ENCODE assay signal across 23 cellular contexts in genomic region chr18:23459530-23459921, GRCh38. TPM values are rescaled to one million over a fixed set of nuclear protein-coding genes. Genes with fewer than 3 reads are reported as not detected.
DNase-seq lines count a peak whose midpoint lies in the region; ATAC-seq, FAIRE-seq and TF ChIP-seq lines count a peak whose summit lies in the region.
"Had no signal": no experiment of that assay in that cellular context is flagged by ENCODE, and none has a peak within 500 bp of the region (broad histone marks: within the 10 kb centered on the region; RNA-seq: fewer than 3 reads in every experiment).

No MANE protein-coding gene starts in this region.

- H3K27me3 Mint-ChIP-seq in CD4-positive, alpha-beta T cell, result no peaks in the 10 kb centered on the region
- H3K27me3 Mint-ChIP-seq in HFFc6 (ENCODE audit: insufficient read depth) (no peaks in the 10 kb centered on the region), naive B cell (no peaks in the 10 kb centered on the region)
- H3K27me3 Mint-ChIP-seq: activated B cell treated with CpG ODN at 0.5 μM for 24 hours had no signal

- no peaks in the 10 kb centered on the region for H3K9me3 Mint-ChIP-seq in CD4-positive, alpha-beta T cell
- no peaks in the 10 kb centered on the region for H3K9me3 Mint-ChIP-seq in HFFc6
- H3K9me3 Mint-ChIP-seq in naive B cell, result no peaks in the 10 kb centered on the region
- H3K9me3 Mint-ChIP-seq: activated B cell treated with CpG ODN at 0.5 μM for 24 hours had no signal

- no peaks in the 10 kb centered on the region for H3K27me3 ChIP-seq in CD4-positive, alpha-beta T cell (ENCODE audit: control insufficient read depth, insufficient read depth, low read length)
- no peaks in the 10 kb centered on the region for H3K27me3 ChIP-seq in breast epithelium
- H3K27me3 ChIP-seq: brain microvascular endothelial cell, left lung, sigmoid colon had no signal

- intact Hi-C loops in CD4-positive, alpha-beta T cell (cut with DNase I, micrococcal nuclease), result no loop called here
- intact Hi-C loops in breast epithelium (cut with DNase I; ENCODE audit: low total_unique reads), result no loop called here
- intact Hi-C loops in kidney (cut with DNase I), result no loop called here

- CTCF ChIA-PET in CD4-positive, alpha-beta T cell (lab: Charles Lee), result interaction anchor here (0.5 kb wide), 1 partner anchor 312 kb away, joined by 3 read pairs; no protein-coding TSS in a partner anchor

- H3K27ac Mint-ChIP-seq in CD4-positive, alpha-beta T cell, result peak overlapping the region; percentile 54
- H3K27ac Mint-ChIP-seq in HFFc6 (0 out of 2 replicates have a peak overlapping the region, but pooled peaks have one; percentile 6), naive B cell (peak overlapping the region in 3 of 6 donors; percentile 27 to 84 (median 58))
- H3K27ac Mint-ChIP-seq: activated B cell treated with CpG ODN at 0.5 μM for 24 hours had no signal

- TF ChIP-seq CTCF in CD4-positive, alpha-beta T cell (IDR thresholded peaks at IDR 0.05), result no peak
- TF ChIP-seq CTCF in HFFc6 (IDR thresholded peaks at IDR 0.05) (no peak), coronary artery (IDR thresholded peaks at IDR 0.05) (no peak), breast epithelium (IDR thresholded peaks at IDR 0.05) (no peak), kidney (IDR thresholded peaks at IDR 0.05; ENCODE audit: borderline replicate concordance, extremely low read depth, insufficient read depth) (no peak)

- no peak overlapping the region for H3K4me3 Mint-ChIP-seq in CD4-positive, alpha-beta T cell
- H3K4me3 Mint-ChIP-seq in HFFc6 (no peak overlapping the region), naive B cell (peak overlapping the region in 5 of 8 donors; percentile 13 to 77 (median 55))

- ATAC-seq in CD4-positive, alpha-beta T cell (ENCODE audit: poor library complexity), result no peak
- no peak for ATAC-seq in naive B cell (ENCODE audit: low read depth in 2 of 2)

- DNase-seq in CD4-positive, alpha-beta T cell, result no peak
- no peak for DNase-seq in HFFc6
- no peak for DNase-seq in coronary artery (ENCODE audit: low spot score)
- no peak for DNase-seq in naive B cell
- no peak for DNase-seq in breast epithelium (ENCODE audit: low spot score in 2 of 2)
- no peak for DNase-seq in AG20443 (ENCODE audit: low spot score)
- DNase-seq in kidney, result no peak
- DNase-seq: activated B cell treated with CpG ODN at 0.5 μM for 24 hours; activated CD4-positive, alpha-beta T cell treated with anti-CD3 and anti-CD28 coated beads, Interleukin-2, amount 50 U/mL, for 1 hour; activated naive CD4-positive, alpha-beta T cell; activated T-cell treated with anti-CD3 and anti-CD28 coated beads, Interleukin-2, amount 50 U/mL, for 48 hours; brain microvascular endothelial cell; C1 segment of cervical spinal cord; effector memory CD4-positive, alpha-beta T cell; EL; left lung; mesendoderm; NCI-H2029 treated with DMSO at 0.1 percent for 48 hours; occipital lobe; sigmoid colon; stimulated activated CD4-positive, alpha-beta T cell treated with anti-CD3 and anti-CD28 coated beads, Interleukin-4, amount 100 ng/mL, for 24 hours; T-helper 1 cell had no signal

- H3K27ac ChIP-seq in CD4-positive, alpha-beta T cell (ENCODE audit: low read depth, low read length), result no peak overlapping the region
- H3K27ac ChIP-seq in coronary artery, result no peak overlapping the region
- no peak overlapping the region for H3K27ac ChIP-seq in breast epithelium
- H3K27ac ChIP-seq in kidney (ENCODE audit: low read depth in 2 of 2, low read length in 2 of 2), result peak overlapping the region in 1 of 2 donors; percentile 20
- H3K27ac ChIP-seq: brain microvascular endothelial cell, prostate gland, sigmoid colon had no signal

- POLR2A ChIA-PET in CD4-positive, alpha-beta T cell (lab: Charles Lee), result no interaction called here

- no peak overlapping the region for H3K9ac ChIP-seq in kidney (ENCODE audit: low read length in 2 of 2)

- H3K4me3 ChIP-seq in coronary artery, result peak overlapping the region; percentile 21
- no peak overlapping the region for H3K4me3 ChIP-seq in breast epithelium
- H3K4me3 ChIP-seq in kidney (ENCODE audit: low read length in 2 of 2), result peak overlapping the region in 1 of 2 donors; percentile 42
- H3K4me3 ChIP-seq: left lung, prostate gland, sigmoid colon had no signal

- no peaks in the 10 kb centered on the region for H3K9me3 ChIP-seq in CD4-positive, alpha-beta T cell (ENCODE audit: control insufficient read depth, low read length)
- H3K9me3 ChIP-seq in breast epithelium, result no peaks in the 10 kb centered on the region
- no peaks in the 10 kb centered on the region for H3K9me3 ChIP-seq in kidney (ENCODE audit: control insufficient read depth in 1 of 2, low read length in 2 of 2)
- H3K9me3 ChIP-seq: left lung, prostate gland, sigmoid colon had no signal

- H3K36me3 ChIP-seq in breast epithelium, result no peaks in the 10 kb centered on the region
- peaks cover 13 to 24% of the 10 kb centered on the region in 2 donors for H3K36me3 ChIP-seq in kidney (ENCODE audit: control insufficient read depth in 1 of 2, insufficient read depth in 2 of 2, low read length in 2 of 2)

- peaks cover 68% of the 10 kb centered on the region for H3K36me3 Mint-ChIP-seq in CD4-positive, alpha-beta T cell (ENCODE audit: low read depth)
- H3K36me3 Mint-ChIP-seq in HFFc6 (ENCODE audit: low read depth), result peaks cover 24% of the 10 kb centered on the region
- H3K36me3 Mint-ChIP-seq in naive B cell, result peaks cover 15 to 21% of the 10 kb centered on the region in 2 donors

- no peak for FAIRE-seq in kidney (lab: Jason Lieb, UNC)

- no peak for TF ChIP-seq POLR2A in breast epithelium (IDR thresholded peaks at IDR 0.05)

- H3K4me1 ChIP-seq in breast epithelium (no peaks in the 10 kb centered on the region), kidney (ENCODE audit: control insufficient read depth in 1 of 2, insufficient read depth in 1 of 2, low read depth in 1 of 2, low read length in 2 of 2) (peaks cover 12 to 31% of the 10 kb centered on the region in 2 donors)

- peaks cover 69% of the 10 kb centered on the region for H3K4me1 Mint-ChIP-seq in CD4-positive, alpha-beta T cell (ENCODE audit: low read depth)
- H3K4me1 Mint-ChIP-seq in HFFc6 (ENCODE audit: low read depth) (peaks cover 51% of the 10 kb centered on the region), naive B cell (peaks cover 53 to 73% (median 67%) of the 10 kb centered on the region in 3 donors)

RNA-seq across cellular contexts. Expression of gene RIOK3, which starts 6.4 kb away (rescaled TPM):
- total RNA-seq in CD4-positive, alpha-beta T cell, result 100 to 1,000 TPM; 151 to 153 TPM
- 10 to 100 TPM; 37.9 to 46.1 (median 42.4) TPM for total RNA-seq in HFFc6 (2021; fragmentation: NEBNext Ultra II Directional; extraction: Animal tissue kit (Norgen Biotek cat#: 25700))
- 10 to 100 TPM; 67.1 to 95.8 (median 78.8) TPM for polyA plus RNA-seq in naive B cell (ENCODE audit: low read depth in 6 of 6)
- 10 to 100 TPM; 61.6 to 80.8 (median 74.3) TPM for total RNA-seq in breast epithelium
- total RNA-seq in kidney, result 64.9 TPM
- polyA plus RNA-seq in kidney (ENCODE audit: insufficient read depth, low read depth, low replicate concordance), result 30.1 TPM

RNA-seq across cellular contexts. Expression of gene RMC1, which starts 43.8 kb away (rescaled TPM):
- 10 to 100 TPM; 46.9 to 48.3 TPM for total RNA-seq in CD4-positive, alpha-beta T cell
- total RNA-seq in HFFc6 (2021; fragmentation: NEBNext Ultra II Directional; extraction: Animal tissue kit (Norgen Biotek cat#: 25700)), result 10 to 100 TPM; 17.3 to 19.9 (median 19.4) TPM
- polyA plus RNA-seq in naive B cell (ENCODE audit: low read depth in 6 of 6), result 10 to 100 TPM; 40.1 to 98.1 (median 88.1) TPM
- total RNA-seq in breast epithelium, result 10 to 100 TPM; 22.2 to 33.0 (median 23.9) TPM
- total RNA-seq in kidney, result 25.9 TPM
- 40.4 TPM for polyA plus RNA-seq in kidney (ENCODE audit: insufficient read depth, low read depth, low replicate concordance)

Comparison
In these comparisons a context has a peak if more than half of its experiments do, and no peak if none do; other contexts are left out.
1. H3K4me3 Mint-ChIP-seq: peak in naive B cell (5 of 8); none in CD4-positive, alpha-beta T cell (single experiment) and HFFc6 (single experiment).